1 cellular context compared by ENCODE assay signal in the genomic region with DNA sequence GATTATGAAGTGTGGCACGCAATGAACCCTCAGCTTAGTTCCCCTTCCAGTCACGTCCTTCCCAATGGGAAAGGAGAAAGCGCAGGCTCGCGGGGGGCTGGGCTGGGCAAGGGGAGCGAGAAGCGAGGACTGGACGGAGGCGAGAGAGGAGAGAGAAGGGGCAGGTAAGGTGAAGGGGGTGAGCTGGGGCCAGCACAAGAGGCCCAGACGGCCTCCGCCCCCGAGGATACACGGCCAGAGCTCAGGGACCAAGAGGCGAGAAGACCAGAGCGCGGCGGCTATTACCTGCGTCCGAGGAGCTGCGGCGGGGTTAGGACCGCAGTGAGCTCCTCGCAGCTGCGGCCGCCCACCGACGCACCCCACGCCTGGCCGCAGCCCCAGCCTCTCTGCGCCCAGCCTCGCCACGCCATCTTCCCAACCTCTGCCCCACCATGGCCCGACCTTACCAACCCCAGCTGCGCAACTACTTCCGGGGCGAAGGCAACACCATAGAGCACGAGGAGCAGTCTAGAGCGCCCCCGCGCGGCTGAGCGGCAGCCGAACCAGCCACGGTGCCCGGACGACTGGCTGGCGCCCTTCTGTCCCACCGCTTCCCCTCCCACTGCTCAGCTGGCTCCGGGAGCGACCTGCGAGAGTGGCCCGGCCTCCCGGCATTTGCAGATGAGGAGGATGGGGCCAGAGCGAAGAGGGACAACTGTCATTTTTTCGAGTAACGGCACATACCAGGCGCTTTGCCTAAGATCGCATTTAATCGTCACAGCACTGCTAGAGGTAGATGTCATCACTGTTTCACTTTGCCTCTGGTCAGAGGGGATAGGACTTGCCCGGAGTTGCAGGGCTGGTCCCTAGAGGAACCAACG.
A peak's percentile ranks its signal among the peaks of the same experiment; 100 is the strongest.
TF ChIP-seq lines count a peak whose summit lies in the region.

A gene with protein sequence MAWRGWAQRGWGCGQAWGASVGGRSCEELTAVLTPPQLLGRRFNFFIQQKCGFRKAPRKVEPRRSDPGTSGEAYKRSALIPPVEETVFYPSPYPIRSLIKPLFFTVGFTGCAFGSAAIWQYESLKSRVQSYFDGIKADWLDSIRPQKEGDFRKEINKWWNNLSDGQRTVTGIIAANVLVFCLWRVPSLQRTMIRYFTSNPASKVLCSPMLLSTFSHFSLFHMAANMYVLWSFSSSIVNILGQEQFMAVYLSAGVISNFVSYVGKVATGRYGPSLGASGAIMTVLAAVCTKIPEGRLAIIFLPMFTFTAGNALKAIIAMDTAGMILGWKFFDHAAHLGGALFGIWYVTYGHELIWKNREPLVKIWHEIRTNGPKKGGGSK (minus strand): TSS at position 444 of the 860 bp plus-strand sequence. CDS start 34 bp downstream, at position 410.

TF ChIP-seq in HepG2, 621 proteins besides CTCF, POLR2A, EP300 and RAD21 (continued from another document and continues in another):
- TF ChIP-seq, protein P1, sequence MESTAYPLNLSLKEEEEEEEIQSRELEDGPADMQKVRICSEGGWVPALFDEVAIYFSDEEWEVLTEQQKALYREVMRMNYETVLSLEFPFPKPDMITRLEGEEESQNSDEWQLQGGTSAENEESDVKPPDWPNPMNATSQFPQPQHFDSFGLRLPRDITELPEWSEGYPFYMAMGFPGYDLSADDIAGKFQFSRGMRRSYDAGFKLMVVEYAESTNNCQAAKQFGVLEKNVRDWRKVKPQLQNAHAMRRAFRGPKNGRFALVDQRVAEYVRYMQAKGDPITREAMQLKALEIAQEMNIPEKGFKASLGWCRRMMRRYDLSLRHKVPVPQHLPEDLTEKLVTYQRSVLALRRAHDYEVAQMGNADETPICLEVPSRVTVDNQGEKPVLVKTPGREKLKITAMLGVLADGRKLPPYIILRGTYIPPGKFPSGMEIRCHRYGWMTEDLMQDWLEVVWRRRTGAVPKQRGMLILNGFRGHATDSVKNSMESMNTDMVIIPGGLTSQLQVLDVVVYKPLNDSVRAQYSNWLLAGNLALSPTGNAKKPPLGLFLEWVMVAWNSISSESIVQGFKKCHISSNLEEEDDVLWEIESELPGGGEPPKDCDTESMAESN (CRISPR knock-in tag; conservative IDR thresholded peaks at IDR 0.05), result peak; percentile 85
- no peak for TF ChIP-seq MED13 (CRISPR knock-in tag; IDR thresholded peaks at IDR 0.05)
- TF ChIP-seq ZMYM4 (CRISPR knock-in tag; IDR thresholded peaks at IDR 0.05), result peak; percentile 99
- peak; percentile 72 for TF ChIP-seq ZNF552 (CRISPR knock-in tag; IDR thresholded peaks at IDR 0.05; ENCODE audit: borderline replicate concordance)
- TF ChIP-seq, protein P2, sequence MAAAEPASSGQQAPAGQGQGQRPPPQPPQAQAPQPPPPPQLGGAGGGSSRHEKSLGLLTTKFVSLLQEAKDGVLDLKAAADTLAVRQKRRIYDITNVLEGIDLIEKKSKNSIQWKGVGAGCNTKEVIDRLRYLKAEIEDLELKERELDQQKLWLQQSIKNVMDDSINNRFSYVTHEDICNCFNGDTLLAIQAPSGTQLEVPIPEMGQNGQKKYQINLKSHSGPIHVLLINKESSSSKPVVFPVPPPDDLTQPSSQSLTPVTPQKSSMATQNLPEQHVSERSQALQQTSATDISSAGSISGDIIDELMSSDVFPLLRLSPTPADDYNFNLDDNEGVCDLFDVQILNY (CRISPR knock-in tag; conservative IDR thresholded peaks at IDR 0.05), result 0 out of 2 replicates have a peak, but pooled peaks have one; percentile 31
- no peak for TF ChIP-seq MEIS1 (CRISPR knock-in tag; IDR thresholded peaks at IDR 0.05; ENCODE audit: borderline replicate concordance)
- peak; percentile 54; the same call in 1 of the 2 replicates for TF ChIP-seq MZF1 (CRISPR knock-in tag; IDR thresholded peaks at IDR 0.05; ENCODE audit: borderline replicate concordance)
- 0 out of 2 replicates have a peak, but pooled peaks have one; percentile 40 for TF ChIP-seq ZNF672 (CRISPR knock-in tag; IDR thresholded peaks at IDR 0.05)
- no peak for TF ChIP-seq MLLT10 (CRISPR knock-in tag; IDR thresholded peaks at IDR 0.05)
- TF ChIP-seq, protein P3, sequence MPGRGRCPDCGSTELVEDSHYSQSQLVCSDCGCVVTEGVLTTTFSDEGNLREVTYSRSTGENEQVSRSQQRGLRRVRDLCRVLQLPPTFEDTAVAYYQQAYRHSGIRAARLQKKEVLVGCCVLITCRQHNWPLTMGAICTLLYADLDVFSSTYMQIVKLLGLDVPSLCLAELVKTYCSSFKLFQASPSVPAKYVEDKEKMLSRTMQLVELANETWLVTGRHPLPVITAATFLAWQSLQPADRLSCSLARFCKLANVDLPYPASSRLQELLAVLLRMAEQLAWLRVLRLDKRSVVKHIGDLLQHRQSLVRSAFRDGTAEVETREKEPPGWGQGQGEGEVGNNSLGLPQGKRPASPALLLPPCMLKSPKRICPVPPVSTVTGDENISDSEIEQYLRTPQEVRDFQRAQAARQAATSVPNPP (CRISPR knock-in tag; IDR thresholded peaks at IDR 0.05), result peak; percentile 82; the same call in 1 of the 2 replicates
- TF ChIP-seq POGZ (CRISPR knock-in tag; IDR thresholded peaks at IDR 0.05), result peak; percentile 98
- TF ChIP-seq ZNF7 (CRISPR knock-in tag; IDR thresholded peaks at IDR 0.05), result 0 out of 2 replicates have a peak, but pooled peaks have one; percentile 6
- peak; percentile 94 for TF ChIP-seq ZNF670 (CRISPR knock-in tag; IDR thresholded peaks at IDR 0.05; ENCODE audit: borderline replicate concordance)
- TF ChIP-seq YEATS2 (CRISPR knock-in tag; IDR thresholded peaks at IDR 0.05; ENCODE audit: borderline replicate concordance), result peak; percentile 94; the same call in 1 of the 2 replicates
- peak; percentile 94 for TF ChIP-seq SIN3A (IDR thresholded peaks at IDR 0.05; ENCODE audit: borderline replicate concordance, low read depth, low read length)
- TF ChIP-seq IRX3 (CRISPR knock-in tag; IDR thresholded peaks at IDR 0.05; ENCODE audit: borderline replicate concordance, low read depth), result no peak
- TF ChIP-seq SPEN (CRISPR knock-in tag; IDR thresholded peaks at IDR 0.05; ENCODE audit: low read depth), result peak; percentile 94
- TF ChIP-seq, protein P4, sequence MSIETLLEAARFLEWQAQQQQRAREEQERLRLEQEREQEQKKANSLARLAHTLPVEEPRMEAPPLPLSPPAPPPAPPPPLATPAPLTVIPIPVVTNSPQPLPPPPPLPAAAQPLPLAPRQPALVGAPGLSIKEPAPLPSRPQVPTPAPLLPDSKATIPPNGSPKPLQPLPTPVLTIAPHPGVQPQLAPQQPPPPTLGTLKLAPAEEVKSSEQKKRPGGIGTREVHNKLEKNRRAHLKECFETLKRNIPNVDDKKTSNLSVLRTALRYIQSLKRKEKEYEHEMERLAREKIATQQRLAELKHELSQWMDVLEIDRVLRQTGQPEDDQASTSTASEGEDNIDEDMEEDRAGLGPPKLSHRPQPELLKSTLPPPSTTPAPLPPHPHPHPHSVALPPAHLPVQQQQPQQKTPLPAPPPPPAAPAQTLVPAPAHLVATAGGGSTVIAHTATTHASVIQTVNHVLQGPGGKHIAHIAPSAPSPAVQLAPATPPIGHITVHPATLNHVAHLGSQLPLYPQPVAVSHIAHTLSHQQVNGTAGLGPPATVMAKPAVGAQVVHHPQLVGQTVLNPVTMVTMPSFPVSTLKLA (IDR thresholded peaks at IDR 0.05), result peak; percentile 84
- TF ChIP-seq, protein P5, sequence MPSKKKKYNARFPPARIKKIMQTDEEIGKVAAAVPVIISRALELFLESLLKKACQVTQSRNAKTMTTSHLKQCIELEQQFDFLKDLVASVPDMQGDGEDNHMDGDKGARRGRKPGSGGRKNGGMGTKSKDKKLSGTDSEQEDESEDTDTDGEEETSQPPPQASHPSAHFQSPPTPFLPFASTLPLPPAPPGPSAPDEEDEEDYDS (CRISPR knock-in tag; IDR thresholded peaks at IDR 0.05), result peak; percentile 94
- TF ChIP-seq NR2C2 (CRISPR knock-in tag; IDR thresholded peaks at IDR 0.05; ENCODE audit: borderline replicate concordance), result peak; percentile 100
- TF ChIP-seq, protein P6, sequence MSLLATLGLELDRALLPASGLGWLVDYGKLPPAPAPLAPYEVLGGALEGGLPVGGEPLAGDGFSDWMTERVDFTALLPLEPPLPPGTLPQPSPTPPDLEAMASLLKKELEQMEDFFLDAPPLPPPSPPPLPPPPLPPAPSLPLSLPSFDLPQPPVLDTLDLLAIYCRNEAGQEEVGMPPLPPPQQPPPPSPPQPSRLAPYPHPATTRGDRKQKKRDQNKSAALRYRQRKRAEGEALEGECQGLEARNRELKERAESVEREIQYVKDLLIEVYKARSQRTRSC (CRISPR knock-in tag; IDR thresholded peaks at IDR 0.05; ENCODE audit: low read depth), result no peak
- no peak for TF ChIP-seq ZFP36 (IDR thresholded peaks at IDR 0.05; ENCODE audit: borderline replicate concordance, low read depth, low read length, partially characterized antibody)
- TF ChIP-seq, protein P7, sequence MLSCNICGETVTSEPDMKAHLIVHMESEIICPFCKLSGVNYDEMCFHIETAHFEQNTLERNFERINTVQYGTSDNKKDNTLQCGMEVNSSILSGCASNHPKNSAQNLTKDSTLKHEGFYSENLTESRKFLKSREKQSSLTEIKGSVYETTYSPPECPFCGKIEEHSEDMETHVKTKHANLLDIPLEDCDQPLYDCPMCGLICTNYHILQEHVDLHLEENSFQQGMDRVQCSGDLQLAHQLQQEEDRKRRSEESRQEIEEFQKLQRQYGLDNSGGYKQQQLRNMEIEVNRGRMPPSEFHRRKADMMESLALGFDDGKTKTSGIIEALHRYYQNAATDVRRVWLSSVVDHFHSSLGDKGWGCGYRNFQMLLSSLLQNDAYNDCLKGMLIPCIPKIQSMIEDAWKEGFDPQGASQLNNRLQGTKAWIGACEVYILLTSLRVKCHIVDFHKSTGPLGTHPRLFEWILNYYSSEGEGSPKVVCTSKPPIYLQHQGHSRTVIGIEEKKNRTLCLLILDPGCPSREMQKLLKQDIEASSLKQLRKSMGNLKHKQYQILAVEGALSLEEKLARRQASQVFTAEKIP (CRISPR knock-in tag; IDR thresholded peaks at IDR 0.05; ENCODE audit: borderline replicate concordance), result no peak
- TF ChIP-seq HNF4A (CRISPR knock-in tag; IDR thresholded peaks at IDR 0.05), result peak; percentile 54
- peak; percentile 96; the same call in 1 of the 2 replicates for TF ChIP-seq ZNF350 (CRISPR knock-in tag; IDR thresholded peaks at IDR 0.05; ENCODE audit: borderline replicate concordance, low read depth)
- no peak for TF ChIP-seq ZNF12 (CRISPR knock-in tag; IDR thresholded peaks at IDR 0.05)
- TF ChIP-seq, protein P8, sequence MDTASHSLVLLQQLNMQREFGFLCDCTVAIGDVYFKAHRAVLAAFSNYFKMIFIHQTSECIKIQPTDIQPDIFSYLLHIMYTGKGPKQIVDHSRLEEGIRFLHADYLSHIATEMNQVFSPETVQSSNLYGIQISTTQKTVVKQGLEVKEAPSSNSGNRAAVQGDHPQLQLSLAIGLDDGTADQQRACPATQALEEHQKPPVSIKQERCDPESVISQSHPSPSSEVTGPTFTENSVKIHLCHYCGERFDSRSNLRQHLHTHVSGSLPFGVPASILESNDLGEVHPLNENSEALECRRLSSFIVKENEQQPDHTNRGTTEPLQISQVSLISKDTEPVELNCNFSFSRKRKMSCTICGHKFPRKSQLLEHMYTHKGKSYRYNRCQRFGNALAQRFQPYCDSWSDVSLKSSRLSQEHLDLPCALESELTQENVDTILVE (CRISPR knock-in tag; IDR thresholded peaks at IDR 0.05), result peak; percentile 91
- TF ChIP-seq NFKBIZ (CRISPR knock-in tag; IDR thresholded peaks at IDR 0.05), result peak; percentile 84; the same call in 1 of the 2 replicates
- TF ChIP-seq ZNF460 (CRISPR knock-in tag; IDR thresholded peaks at IDR 0.05; ENCODE audit: borderline replicate concordance), result peak; percentile 75; the same call in 1 of the 2 replicates
- TF ChIP-seq ZNF333 (CRISPR knock-in tag; IDR thresholded peaks at IDR 0.05; ENCODE audit: borderline replicate concordance), result 0 out of 2 replicates have a peak, but pooled peaks have one; percentile 71
- peak; percentile 90 for TF ChIP-seq HNRNPLL (IDR thresholded peaks at IDR 0.05; ENCODE audit: low read depth, low read length, poor library complexity, severe bottlenecking)
- TF ChIP-seq, protein P9, sequence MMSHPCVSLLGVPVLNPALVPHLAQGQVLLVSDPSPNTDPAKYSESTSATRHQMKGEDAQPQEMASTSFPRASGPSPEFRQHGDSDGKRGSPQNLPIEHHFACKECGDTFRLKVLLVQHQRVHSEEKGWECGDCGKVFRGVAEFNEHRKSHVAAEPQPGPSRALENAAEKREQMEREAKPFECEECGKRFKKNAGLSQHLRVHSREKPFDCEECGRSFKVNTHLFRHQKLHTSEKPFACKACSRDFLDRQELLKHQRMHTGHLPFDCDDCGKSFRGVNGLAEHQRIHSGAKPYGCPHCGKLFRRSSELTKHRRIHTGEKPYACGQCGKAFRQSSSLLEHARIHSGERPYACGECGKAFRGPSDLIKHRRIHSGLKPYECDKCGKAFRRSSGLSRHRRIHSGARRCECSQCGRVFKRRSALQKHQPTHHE (CRISPR knock-in tag; IDR thresholded peaks at IDR 0.05; ENCODE audit: borderline replicate concordance), result peak; percentile 32; the same call in 1 of the 2 replicates
- TF ChIP-seq, protein P10, sequence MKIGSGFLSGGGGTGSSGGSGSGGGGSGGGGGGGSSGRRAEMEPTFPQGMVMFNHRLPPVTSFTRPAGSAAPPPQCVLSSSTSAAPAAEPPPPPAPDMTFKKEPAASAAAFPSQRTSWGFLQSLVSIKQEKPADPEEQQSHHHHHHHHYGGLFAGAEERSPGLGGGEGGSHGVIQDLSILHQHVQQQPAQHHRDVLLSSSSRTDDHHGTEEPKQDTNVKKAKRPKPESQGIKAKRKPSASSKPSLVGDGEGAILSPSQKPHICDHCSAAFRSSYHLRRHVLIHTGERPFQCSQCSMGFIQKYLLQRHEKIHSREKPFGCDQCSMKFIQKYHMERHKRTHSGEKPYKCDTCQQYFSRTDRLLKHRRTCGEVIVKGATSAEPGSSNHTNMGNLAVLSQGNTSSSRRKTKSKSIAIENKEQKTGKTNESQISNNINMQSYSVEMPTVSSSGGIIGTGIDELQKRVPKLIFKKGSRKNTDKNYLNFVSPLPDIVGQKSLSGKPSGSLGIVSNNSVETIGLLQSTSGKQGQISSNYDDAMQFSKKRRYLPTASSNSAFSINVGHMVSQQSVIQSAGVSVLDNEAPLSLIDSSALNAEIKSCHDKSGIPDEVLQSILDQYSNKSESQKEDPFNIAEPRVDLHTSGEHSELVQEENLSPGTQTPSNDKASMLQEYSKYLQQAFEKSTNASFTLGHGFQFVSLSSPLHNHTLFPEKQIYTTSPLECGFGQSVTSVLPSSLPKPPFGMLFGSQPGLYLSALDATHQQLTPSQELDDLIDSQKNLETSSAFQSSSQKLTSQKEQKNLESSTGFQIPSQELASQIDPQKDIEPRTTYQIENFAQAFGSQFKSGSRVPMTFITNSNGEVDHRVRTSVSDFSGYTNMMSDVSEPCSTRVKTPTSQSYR (CRISPR knock-in tag; IDR thresholded peaks at IDR 0.05; ENCODE audit: borderline replicate concordance), result peak; percentile 47; the same call in 1 of the 2 replicates
- TF ChIP-seq, protein P11, sequence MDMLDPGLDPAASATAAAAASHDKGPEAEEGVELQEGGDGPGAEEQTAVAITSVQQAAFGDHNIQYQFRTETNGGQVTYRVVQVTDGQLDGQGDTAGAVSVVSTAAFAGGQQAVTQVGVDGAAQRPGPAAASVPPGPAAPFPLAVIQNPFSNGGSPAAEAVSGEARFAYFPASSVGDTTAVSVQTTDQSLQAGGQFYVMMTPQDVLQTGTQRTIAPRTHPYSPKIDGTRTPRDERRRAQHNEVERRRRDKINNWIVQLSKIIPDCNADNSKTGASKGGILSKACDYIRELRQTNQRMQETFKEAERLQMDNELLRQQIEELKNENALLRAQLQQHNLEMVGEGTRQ (IDR thresholded peaks at IDR 0.05; ENCODE audit: low read depth, low read length), result no peak
- TF ChIP-seq, protein P11 (CRISPR knock-in tag; IDR thresholded peaks at IDR 0.05; ENCODE audit: borderline replicate concordance), result peak; percentile 62; the same call in 1 of the 2 replicates
- peak; percentile 42 for TF ChIP-seq RBM22 (optimal IDR thresholded peaks at IDR 0.05; ENCODE audit: low read length)
